23 cellular contexts compared by ENCODE assay signal in the genomic region with DNA sequence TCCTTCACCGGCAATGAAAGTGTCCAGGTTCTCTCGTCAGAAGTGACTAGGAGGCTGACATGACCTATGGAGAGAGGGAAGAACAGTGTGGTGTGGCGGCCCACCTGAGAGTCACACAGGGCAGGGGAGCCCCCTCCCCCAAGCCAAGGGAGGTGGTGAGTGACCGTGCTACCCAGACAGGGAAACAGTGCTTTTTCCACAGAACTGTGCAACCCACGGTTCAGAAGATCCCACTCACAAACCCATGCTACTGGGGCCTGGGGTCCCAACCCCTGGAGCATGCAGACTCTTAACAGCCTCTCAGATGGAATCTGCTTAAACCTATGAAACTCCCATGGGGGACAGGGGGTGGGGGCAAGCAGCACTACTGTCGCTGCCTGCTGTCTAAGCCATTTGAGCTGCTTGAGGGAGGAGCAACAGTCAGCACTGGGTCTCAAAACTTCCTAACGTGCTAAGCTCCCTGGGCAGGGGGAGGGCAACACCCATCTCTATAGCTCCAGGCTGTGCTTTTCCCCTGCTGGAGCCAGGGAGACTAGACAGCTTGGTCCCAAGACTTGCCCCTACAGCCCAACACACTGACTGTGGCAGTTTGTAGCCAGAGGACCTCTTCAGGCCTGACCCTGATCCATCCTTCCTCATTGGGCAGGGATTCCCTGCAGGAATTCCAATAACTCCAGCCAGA.
"Had no signal": no experiment of that assay in that cellular context is flagged by ENCODE, and none has a peak within 500 bp of the region (broad histone marks: within the 10 kb centered on the region; RNA-seq: fewer than 3 reads in every experiment).

No MANE protein-coding gene starts in this region.

- H3K4me1 ChIP-seq: esophagus muscularis mucosa, foreskin keratinocyte, gastroesophageal sphincter, heart left ventricle, left lung, pancreas, prostate gland, right atrium auricular region, tibial nerve, upper lobe of left lung, uterus had no signal

- H3K27me3 ChIP-seq: dorsolateral prefrontal cortex, esophagus muscularis mucosa, foreskin keratinocyte, gastroesophageal sphincter, heart left ventricle, hepatocyte, left lung, pancreas, right atrium auricular region, tibial nerve, upper lobe of left lung, uterus had no signal

- DNase-seq: dorsolateral prefrontal cortex; effector CD4-positive, alpha-beta T cell; foreskin keratinocyte; heart left ventricle; left cardiac atrium; left lung; mesenchymal stem cell; midbrain; naive thymus-derived CD4-positive, alpha-beta T cell; pancreas; stimulated activated CD4-positive, alpha-beta T cell treated with anti-CD3 and anti-CD28 coated beads, Interleukin-4, amount 100 ng/mL, for 4 hours; stimulated activated naive B cell treated with anti-CD40 and anti-IgM and Interleukin-4, amounts not matched to agents 10 μg/mL and 1 μg/mL and 100 μg/mL, for 72 hours; upper lobe of left lung; uterus had no signal

- H3K27ac ChIP-seq: dorsolateral prefrontal cortex, epithelial cell of prostate, esophagus muscularis mucosa, foreskin keratinocyte, gastroesophageal sphincter, heart left ventricle, hepatocyte, left lung, pancreas, prostate gland, right atrium auricular region, thoracic aorta, tibial nerve, upper lobe of left lung, uterus had no signal

- H3K36me3 ChIP-seq: esophagus muscularis mucosa, gastroesophageal sphincter, heart left ventricle, left lung, pancreas, prostate gland, right atrium auricular region, thoracic aorta, tibial nerve, upper lobe of left lung, uterus had no signal

- H3K9me3 ChIP-seq: esophagus muscularis mucosa, pancreas, prostate gland, uterus had no signal

- ATAC-seq: foreskin keratinocyte; gastroesophageal sphincter; heart left ventricle; left cardiac atrium; left lung; naive thymus-derived CD4-positive, alpha-beta T cell; pancreas; sciatic nerve; stimulated activated naive B cell treated with anti-CD40 and anti-IgM and Interleukin-4, amounts not matched to agents 10 μg/mL and 1 μg/mL and 100 μg/mL, for 72 hours had no signal

- H3K4me3 ChIP-seq: dorsolateral prefrontal cortex, esophagus muscularis mucosa, gastroesophageal sphincter, heart left ventricle, hepatocyte, left lung, pancreas, prostate gland, right atrium auricular region, thoracic aorta, tibial nerve, upper lobe of left lung, uterus had no signal
